Comparison of ENCODE assay signal across 5 cellular contexts in the genomic region with DNA sequence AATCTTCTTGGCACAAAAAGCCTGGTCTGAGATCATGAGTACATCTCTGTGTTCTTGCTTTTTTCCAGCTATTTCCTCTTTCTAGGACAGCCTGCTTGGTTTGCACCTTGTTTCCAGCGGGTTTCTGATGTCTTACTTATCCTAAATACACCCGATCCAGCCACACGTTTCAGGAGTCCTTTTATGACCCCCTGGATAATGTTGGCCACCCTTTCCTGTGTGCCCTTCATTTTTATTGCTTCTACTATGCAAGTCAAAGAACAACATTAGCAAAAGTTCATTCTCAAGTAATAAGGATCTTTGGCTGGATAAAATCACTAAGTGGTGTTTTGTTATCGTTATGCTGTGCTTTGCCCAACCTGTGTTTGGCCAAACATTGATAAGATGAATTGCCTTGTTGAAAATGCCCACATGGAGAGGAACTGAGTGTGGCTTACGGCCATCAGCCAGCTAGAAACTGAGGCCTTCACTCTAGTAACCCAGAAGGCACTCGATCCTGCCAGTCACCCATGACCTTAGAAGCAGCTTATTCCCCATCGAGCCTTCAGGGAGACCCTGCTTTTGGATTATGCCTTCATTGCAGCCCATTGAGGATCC.
"Had no signal": no experiment of that assay in that cellular context is flagged by ENCODE, and none has a peak within 500 bp of the region (broad histone marks: within the 10 kb centered on the region; RNA-seq: fewer than 3 reads in every experiment).

No MANE protein-coding gene starts in this region.

- H3K4me1 Mint-ChIP-seq: GM23338, H9 had no signal

- ATAC-seq: GM23338, K562 had no signal

- H3K4me3 ChIP-seq: GM23338, K562 had no signal

- H3K4me3 Mint-ChIP-seq: GM23338, H9 had no signal

- DNase-seq: H9, HCEC 1CT, IMR-90 had no signal

- H3K27ac Mint-ChIP-seq: GM23338, H9 had no signal
